ENCODE assay signal across 8 cellular contexts in genomic region chr13:57632276-57633140, GRCh38. TPM values are rescaled to one million over a fixed set of nuclear protein-coding genes. Genes with fewer than 3 reads are reported as not detected.
DNase-seq lines count a peak whose midpoint lies in the region; ATAC-seq and TF ChIP-seq lines count a peak whose summit lies in the region.

No MANE protein-coding gene starts in this region.

- H3K18ac ChIP-seq in IMR-90 (ENCODE audit: low read depth, low read length) = no peak overlapping the region

- no peaks in the 10 kb centered on the region for H3K9me1 ChIP-seq in IMR-90 (ENCODE audit: insufficient read depth, low read length)

- no peak overlapping the region for H4K91ac ChIP-seq in IMR-90 (ENCODE audit: insufficient read depth, low read depth, low read length)

- POLR2A ChIA-PET in IMR-90 (lab: Charles Lee; ENCODE audit: unreplicated experiment) = no interaction called here

- no TSS peak for BruUV-seq in IMR-90 (replicated peaks; lab: Mats Ljungman, UMichigan)

- dilution Hi-C loops in IMR-90 (cut with HindIII; ENCODE audit: low sequenced_read_pairs, unreplicated experiment) = no loop called here

- H3K4me2 ChIP-seq in IMR-90 (ENCODE audit: low read depth, low read length) = no peak overlapping the region; the same call in 1 of the 2 replicates

- no peak overlapping the region for H4K8ac ChIP-seq in IMR-90 (ENCODE audit: low read depth in 2 of 2, low read length in 2 of 2)

- H3K4me1 ChIP-seq in IMR-90 (ENCODE audit: control insufficient read depth, insufficient read depth, low read length) (no peaks in the 10 kb centered on the region; the same call in 1 of the 2 replicates), stomach smooth muscle (ENCODE audit: control insufficient read depth, insufficient read depth, low read length) (peaks cover 42% of the 10 kb centered on the region)

- peaks cover 54% of the 10 kb centered on the region for H3K27me3 ChIP-seq in IMR-90 (ENCODE audit: control insufficient read depth, insufficient read depth, low read length)
- H3K27me3 ChIP-seq in brain microvascular endothelial cell (replicated peaks) = peaks cover 35% of the 10 kb centered on the region
- peaks cover 0 to 23% of the 10 kb centered on the region in 2 donors for H3K27me3 ChIP-seq in stomach smooth muscle (ENCODE audit: control insufficient read depth in 1 of 2, insufficient read depth in 2 of 2, low read length in 2 of 2)

- peaks cover 15% of the 10 kb centered on the region for H3K9me3 ChIP-seq in IMR-90 (ENCODE audit: control insufficient read depth, insufficient read depth, low read length)
- H3K9me3 ChIP-seq in stomach smooth muscle (ENCODE audit: control insufficient read depth in 2 of 2, low read length in 2 of 2) = no peaks in the 10 kb centered on the region

- H2BK120ac ChIP-seq in IMR-90 (ENCODE audit: low read depth, low read length) = no peak overlapping the region

- H4K20me1 ChIP-seq in IMR-90 (ENCODE audit: insufficient read depth, low read length) = no peaks in the 10 kb centered on the region

- no peak overlapping the region for H3K23ac ChIP-seq in IMR-90 (ENCODE audit: low read depth, low read length)

- H2BK20ac ChIP-seq in IMR-90 (ENCODE audit: low read depth, low read length) = no peak overlapping the region

- DNase-seq in IMR-90 (no peak), brain microvascular endothelial cell (no peak), kidney tubule cell (ENCODE audit: low spot score) (peak; percentile 9), NCI-H187 treated with DMSO at 0.1 percent for 48 hours (lab: John Stamatoyannopoulos, UW) (no peak), activated gamma-delta T cell (lab: John Stamatoyannopoulos, UW) (no peak)
- DNase-seq in stimulated activated CD4-positive, alpha-beta T cell treated with anti-CD3 and anti-CD28 coated beads, Interleukin-4, amount 100 ng/mL, for 1 hour = no peak

- H3K79me1 ChIP-seq in IMR-90 (ENCODE audit: low read depth in 1 of 2, low read length in 2 of 2) = no peaks in the 10 kb centered on the region

- no peak overlapping the region for H4K5ac ChIP-seq in IMR-90 (ENCODE audit: low read depth, low read length)

- TF ChIP-seq RAD21 in IMR-90 (IDR thresholded peaks at IDR 0.05; ENCODE audit: low read length) = no peak

- no peak overlapping the region; the same call in 1 of the 2 replicates for H3K4me3 ChIP-seq in IMR-90 (ENCODE audit: insufficient read depth, low read depth, low read length)
- peak overlapping the region; percentile 66 for H3K4me3 ChIP-seq in brain microvascular endothelial cell (ENCODE audit: low read depth, low read length)
- peak overlapping the region; percentile 80 to 87 for H3K4me3 ChIP-seq in stomach smooth muscle (ENCODE audit: low read length in 2 of 2)

- H3K56ac ChIP-seq in IMR-90 (ENCODE audit: extremely low read depth, insufficient read depth, low read length) = no peak overlapping the region

- H2AK9ac ChIP-seq in IMR-90 (replicated peaks; ENCODE audit: low read depth, low read length, poor library complexity) = no peak overlapping the region

- H3K14ac ChIP-seq in IMR-90 (replicated peaks; ENCODE audit: low read depth, low read length) = no peak overlapping the region

- in situ Hi-C loops in IMR-90 (cut with MboI; ENCODE audit: low sequenced_read_pairs) = loop anchor here (25.0 kb wide), 1 partner anchor 1680 kb away; no protein-coding TSS in a partner anchor
- in situ Hi-C loops in brain microvascular endothelial cell (cut with HindIII; ENCODE audit: low pct_ligation_motif_present, low sequenced_read_pairs) = no loop called here

- H2BK15ac ChIP-seq in IMR-90 (ENCODE audit: low read depth, low read length) = no peak overlapping the region

- H2AK5ac ChIP-seq in IMR-90 (ENCODE audit: low read depth, low read length) = no peak overlapping the region

- CTCF ChIA-PET in IMR-90 (lab: Yijun Ruan, JAX) = no interaction called here

- ATAC-seq in IMR-90 (ENCODE audit: low read depth) = no peak
- ATAC-seq in HG03108 (IDR thresholded peaks at IDR 0.05; ENCODE audit: unreplicated experiment) = no peak

- no peak overlapping the region for H2BK5ac ChIP-seq in IMR-90 (ENCODE audit: low read depth, low read length, poor library complexity, severe bottlenecking)

- H3K27ac ChIP-seq in IMR-90 (ENCODE audit: insufficient read depth, low read length) (no peak overlapping the region), brain microvascular endothelial cell (no peak overlapping the region), stomach smooth muscle (ENCODE audit: low read length) (peak overlapping the region; percentile 60)

- H2AFZ ChIP-seq in IMR-90 (replicated peaks; ENCODE audit: low read length, poor library complexity) = peak overlapping the region; percentile 40

- intact Hi-C loops in IMR-90 (cut with micrococcal nuclease) = no loop called here

- WGBS in IMR-90 (ENCODE audit: extremely low coverage in 2 of 2, insufficient read length in 1 of 2), 2 experiments = 6% methylated on average over 21 of the region's 70 CpGs; no CpG with 5 or more reads in 1 of the 2 experiments

- H3K4ac ChIP-seq in IMR-90 (ENCODE audit: low read depth, low read length) = no peak overlapping the region

- TF ChIP-seq CTCF in IMR-90 (conservative IDR thresholded peaks at IDR 0.05; ENCODE audit: low read depth, low read length) (no peak), brain microvascular endothelial cell (IDR thresholded peaks at IDR 0.05; ENCODE audit: low read depth, low read length, missing control alignments) (no peak)

- H3K9ac ChIP-seq in IMR-90 (ENCODE audit: low read depth, low read length) (no peak overlapping the region), stomach smooth muscle (ENCODE audit: low read length in 2 of 2) (peak overlapping the region; percentile 42 to 63)

- TF ChIP-seq POLR2A in IMR-90 (IDR thresholded peaks at IDR 0.05; ENCODE audit: low read depth, low read length) = no peak

- no peaks in the 10 kb centered on the region for H3K36me3 ChIP-seq in IMR-90 (ENCODE audit: control insufficient read depth, insufficient read depth, low read length)
- no peaks in the 10 kb centered on the region for H3K36me3 ChIP-seq in brain microvascular endothelial cell (replicated peaks)
- H3K36me3 ChIP-seq in stomach smooth muscle (ENCODE audit: control insufficient read depth in 2 of 2, insufficient read depth in 2 of 2, low read length in 2 of 2) = no peaks in the 10 kb centered on the region

TF ChIP-seq in IMR-90, 13 proteins besides CTCF, POLR2A, EP300 and RAD21:
- no peak for TF ChIP-seq BHLHE40 (IDR thresholded peaks at IDR 0.05; ENCODE audit: low read depth, low read length)

RNA-seq across cellular contexts. Expression of gene PCDH17, which starts 1.0 kb away (rescaled TPM):
- total RNA-seq in IMR-90 (2012; rRNA removed) = under 0.01 TPM in 1 of 2 replicates, not detected in the other
- polyA plus RNA-seq in IMR-90 (2012; rRNA removed) = not detected in 2 replicates
- polyA plus RNA-seq in IMR-90 (2012; cell fraction: cytosol; rRNA removed) = not detected in 2 replicates
- not detected in 2 replicates for polyA plus RNA-seq in IMR-90 (2012; cell fraction: nucleus; rRNA removed; ENCODE audit: low replicate concordance)
